In genomic region chr7:33191326-33191725, GRCh38 we compare ENCODE assay signal across 10 cellular contexts.
A peak's percentile ranks its signal among the peaks of the same experiment; 100 is the strongest.
DNase-seq lines count a peak whose midpoint lies in the region; ATAC-seq and TF ChIP-seq lines count a peak whose summit lies in the region.
"Had no signal": no experiment of that assay in that cellular context is flagged by ENCODE, and none has a peak within 500 bp of the region (broad histone marks: within the 10 kb centered on the region; RNA-seq: fewer than 3 reads in every experiment).

No MANE protein-coding gene starts in this region.

- no peaks in the 10 kb centered on the region for H3K27me3 Mint-ChIP-seq in naive thymus-derived CD8-positive, alpha-beta T cell

- peak overlapping the region; percentile 7 to 69 (median 54) for H3K4me3 Mint-ChIP-seq in naive thymus-derived CD8-positive, alpha-beta T cell

- no peaks in the 10 kb centered on the region for H3K27me3 ChIP-seq in OCI-LY3 (ENCODE audit: low read depth, low read length)

- no peaks in the 10 kb centered on the region for H3K36me3 ChIP-seq in OCI-LY3 (replicated peaks; ENCODE audit: low read depth, low read length)

- H3K27ac ChIP-seq in OCI-LY3 (ENCODE audit: low read length): no peak overlapping the region
- H3K27ac ChIP-seq: parathyroid adenoma had no signal

- H3K9me3 Mint-ChIP-seq in naive thymus-derived CD8-positive, alpha-beta T cell: peaks cover 0 to 3% (median 0%) of the 10 kb centered on the region in 9 donors

- DNase-seq in NCI-H2196 (lab: John Stamatoyannopoulos, UW; ENCODE audit: unreplicated experiment): peak; percentile 22
- DNase-seq in NCI-H2196 treated with DMSO at 0.1 percent for 48 hours (lab: John Stamatoyannopoulos, UW; ENCODE audit: unreplicated experiment): no peak
- peak in 4 of 10 donors; percentile 3 to 30 (median 12) for DNase-seq in naive thymus-derived CD8-positive, alpha-beta T cell
- no peak for DNase-seq in SIG-M5 treated with dmso at 0.1 percent for 504 hours (lab: John Stamatoyannopoulos, UW; ENCODE audit: unreplicated experiment)
- DNase-seq in cerebellar cortex (ENCODE audit: low spot score): no peak
- DNase-seq in NCI-H2081 treated with DMSO at 0.1 percent for 48 hours (lab: John Stamatoyannopoulos, UW): no peak
- DNase-seq: NCI-H187 had no signal

- peaks cover 16 to 23% (median 17%) of the 10 kb centered on the region in 4 donors for H3K4me1 Mint-ChIP-seq in naive thymus-derived CD8-positive, alpha-beta T cell

- H4K20me1 ChIP-seq in OCI-LY3 (ENCODE audit: insufficient read depth, low read length): no peaks in the 10 kb centered on the region

- POLR2A ChIA-PET in naive thymus-derived CD8-positive, alpha-beta T cell (lab: Charles Lee): no interaction called here

- peaks cover 2 to 15% (median 14%) of the 10 kb centered on the region in 3 donors for H3K36me3 Mint-ChIP-seq in naive thymus-derived CD8-positive, alpha-beta T cell

- peak overlapping the region; percentile 23 to 95 (median 57) for H3K27ac Mint-ChIP-seq in naive thymus-derived CD8-positive, alpha-beta T cell

- peak overlapping the region; percentile 12 for H3K4me2 ChIP-seq in OCI-LY3 (ENCODE audit: low read length)

- peak; percentile 64 for ATAC-seq in HG02678 (IDR thresholded peaks at IDR 0.05; ENCODE audit: unreplicated experiment)
- peak; percentile 71 to 90 for ATAC-seq in naive thymus-derived CD8-positive, alpha-beta T cell

- no peaks in the 10 kb centered on the region for H3K9me3 ChIP-seq in OCI-LY3 (ENCODE audit: insufficient read depth, low read length)

- no peak overlapping the region for H3K9ac ChIP-seq in OCI-LY3 (ENCODE audit: low read length)
- H3K9ac ChIP-seq: parathyroid adenoma had no signal

- no peak for TF ChIP-seq CTCF in OCI-LY3 (IDR thresholded peaks at IDR 0.05; ENCODE audit: low read depth, low read length)

- H3K4me1 ChIP-seq in OCI-LY3 (ENCODE audit: low read length): no peaks in the 10 kb centered on the region
- H3K4me1 ChIP-seq: parathyroid adenoma had no signal

- no peak overlapping the region for H2AFZ ChIP-seq in OCI-LY3 (ENCODE audit: low read depth, low read length)
- H2AFZ ChIP-seq: parathyroid adenoma had no signal

- no peak overlapping the region for H3K4me3 ChIP-seq in OCI-LY3 (ENCODE audit: low read length)

- no peaks in the 10 kb centered on the region for H3K79me2 ChIP-seq in OCI-LY3 (ENCODE audit: low read length)
